10 cellular contexts compared by ENCODE assay signal in genomic region chr3:28171962-28172361, GRCh38.
DNase-seq lines count a peak whose midpoint lies in the region; ATAC-seq, FAIRE-seq and TF ChIP-seq lines count a peak whose summit lies in the region.
"Had no signal": no experiment of that assay in that cellular context is flagged by ENCODE, and none has a peak within 500 bp of the region (broad histone marks: within the 10 kb centered on the region; RNA-seq: fewer than 3 reads in every experiment).

No MANE protein-coding gene starts in this region.

- peak; percentile 93 for ATAC-seq in GM18498 (IDR thresholded peaks at IDR 0.05; ENCODE audit: unreplicated experiment)
- peak; percentile 92 for ATAC-seq in GM19395 (IDR thresholded peaks at IDR 0.05; ENCODE audit: unreplicated experiment)
- ATAC-seq in HG03196 (IDR thresholded peaks at IDR 0.05; ENCODE audit: unreplicated experiment) = peak; percentile 95
- peak; percentile 96 for ATAC-seq in GM12878

- H3K79me2 ChIP-seq in GM12878 (ENCODE audit: control insufficient read depth, insufficient read depth, low read length) (no peaks in the 10 kb centered on the region), hepatocyte (no peaks in the 10 kb centered on the region)

- H3K9ac ChIP-seq in GM12878 (ENCODE audit: control insufficient read depth, insufficient read depth, low read length) = no peak overlapping the region

- H2AFZ ChIP-seq in GM12878 (ENCODE audit: control insufficient read depth, low read depth, low read length) (peak overlapping the region; percentile 63), hepatocyte (no peak overlapping the region)

- TF ChIP-seq CTCF in GM12878 (IDR thresholded peaks at IDR 0.05 in 2 of 3, conservative IDR thresholded peaks at IDR 0.05 in 1 of 3; ENCODE audit: control insufficient read depth in 2 of 3, extremely low read depth in 1 of 3, insufficient read depth in 1 of 3, low read depth in 3 of 3, low read length in 3 of 3) = no peak
- TF ChIP-seq CTCF in hepatocyte (IDR thresholded peaks at IDR 0.05; ENCODE audit: poor library complexity) = no peak

- no peak for TF ChIP-seq RAD21 in GM12878 (IDR thresholded peaks at IDR 0.05; ENCODE audit: insufficient read depth, low read depth, low read length)

- SMC1A ChIA-PET in GM12878 (lab: Charles Lee; ENCODE audit: uncharacterized antibody, unreplicated experiment) = interaction anchor here (0.6 to 2.4 kb wide), 17 partner anchors 8 to 446 kb away, joined by 3 to 10 read pairs (median 4); no protein-coding TSS in a partner anchor

- FAIRE-seq in GM12878 (lab: Jason Lieb, UNC) = no peak

- H3K27me3 ChIP-seq in GM12878 (replicated peaks in 1 of 2; ENCODE audit: control insufficient read depth in 2 of 2, insufficient read depth in 2 of 2, low read length in 1 of 2) (no peaks in the 10 kb centered on the region), hepatocyte (no peaks in the 10 kb centered on the region)

- peak overlapping the region; percentile 22; the same call in 1 of the 2 replicates for H3K4me2 ChIP-seq in GM12878 (ENCODE audit: control insufficient read depth, insufficient read depth)
- no peak overlapping the region for H3K4me2 ChIP-seq in hepatocyte

- no peak for TF ChIP-seq POLR2A in GM12878 (IDR thresholded peaks at IDR 0.05; ENCODE audit: low read depth, low read length)

- H3K4me3 ChIP-seq in GM12878 (no peak overlapping the region), hepatocyte (no peak overlapping the region)

- no peaks in the 10 kb centered on the region for H3K36me3 ChIP-seq in GM12878 (ENCODE audit: control insufficient read depth in 2 of 2, insufficient read depth in 2 of 2, low read length in 1 of 2)
- H3K36me3 ChIP-seq in hepatocyte (replicated peaks; ENCODE audit: insufficient read depth, low read depth) = no peaks in the 10 kb centered on the region

- intact Hi-C loops in GM12878 (cut with micrococcal nuclease; ENCODE audit: unreplicated experiment) = no loop called here

- 0 out of 4 replicates have a peak, but pooled peaks of 1 of the 2 experiments have one; percentile 15 for TF ChIP-seq EP300 in GM12878 (IDR thresholded peaks at IDR 0.05; ENCODE audit: borderline replicate concordance in 1 of 2, control insufficient read depth in 1 of 2, low read depth in 2 of 2, low read length in 2 of 2)

- CTCF ChIA-PET in GM12878 (lab: Yijun Ruan, JAX) = interaction anchor here (0.8 to 1.5 kb wide), 7 partner anchors 32 to 80 kb away, joined by 3 to 4 read pairs (median 3); no protein-coding TSS in a partner anchor

- DNase-seq in GM12878 (ENCODE audit: low read depth, low spot score) (no peak), HuH-7 (ENCODE audit: low spot score) (no peak), NCI-H1417 treated with DMSO at 0.1 percent for 48 hours (lab: John Stamatoyannopoulos, UW) (no peak), UCSD-AML1 (lab: John Stamatoyannopoulos, UW; ENCODE audit: unreplicated experiment) (no peak), hepatocyte (ENCODE audit: low spot score) (no peak)
- DNase-seq: HCEC 1CT had no signal

- BruUV-seq in GM12878 (replicated peaks; lab: Mats Ljungman, UMichigan) = no TSS peak

- H3K27ac ChIP-seq in GM12878 (ENCODE audit: control insufficient read depth, insufficient read depth) (no peak overlapping the region), hepatocyte (no peak overlapping the region)
- H3K27ac ChIP-seq: VCaP had no signal

- in situ Hi-C loops in GM12878 (cut with MboI) = no loop called here

- H3K9me2 ChIP-seq in hepatocyte (replicated peaks; ENCODE audit: insufficient read depth) = no peaks in the 10 kb centered on the region

- H4K20me1 ChIP-seq in GM12878 (ENCODE audit: control insufficient read depth, insufficient read depth) (no peaks in the 10 kb centered on the region), hepatocyte (ENCODE audit: insufficient read depth, poor library complexity, severe bottlenecking) (no peaks in the 10 kb centered on the region)

- POLR2A ChIA-PET in GM12878 (lab: Charles Lee) = interaction anchor here (1.1 to 1.3 kb wide), 3 partner anchors 9 to 43 kb away, joined by 3 to 4 read pairs (median 3); no protein-coding TSS in a partner anchor

- RAD21 ChIA-PET in GM12878 (lab: Charles Lee; ENCODE audit: unreplicated experiment) = interaction anchor here (0.7 to 1.7 kb wide), 9 partner anchors 9 to 449 kb away, joined by 3 to 6 read pairs (median 4); no protein-coding TSS in a partner anchor

- 94% methylated on average over 1 of the region's 1 CpG for WGBS in GM12878 (ENCODE audit: insufficient coverage, insufficient replicate concordance, low lambda C conversion rate, missing lambda C conversion rate)
- WGBS in hepatocyte (ENCODE audit: low lambda C conversion rate, missing lambda C conversion rate) = 92% methylated on average over 1 of the region's 1 CpG

- H3K9me3 ChIP-seq in GM12878 (replicated peaks; ENCODE audit: control insufficient read depth, insufficient read depth, low read length) (no peaks in the 10 kb centered on the region), hepatocyte (ENCODE audit: low read depth) (no peaks in the 10 kb centered on the region)

- H3K4me1 ChIP-seq in GM12878 (ENCODE audit: control insufficient read depth, insufficient read depth, low read length) (no peaks in the 10 kb centered on the region), hepatocyte (ENCODE audit: insufficient read depth) (no peaks in the 10 kb centered on the region)

TF ChIP-seq in GM12878, 131 proteins besides CTCF, POLR2A, EP300 and RAD21 (continues in another document):
- TF ChIP-seq CHD2 (IDR thresholded peaks at IDR 0.05; ENCODE audit: borderline replicate concordance, low read depth, low read length) (no peak), NBN (IDR thresholded peaks at IDR 0.05) (0 out of 2 replicates have a peak, but pooled peaks have one; percentile 42), YBX1 (IDR thresholded peaks at IDR 0.05) (no peak), RAD51 (IDR thresholded peaks at IDR 0.05) (peak; percentile 71), FOS (IDR thresholded peaks at IDR 0.05; ENCODE audit: borderline replicate concordance, extremely low read depth, insufficient read length) (no peak), ATF7 (IDR thresholded peaks at IDR 0.05; ENCODE audit: low read depth) (no peak), MXI1 (IDR thresholded peaks at IDR 0.05; ENCODE audit: low read depth, low read length) (no peak), CHD1 (IDR thresholded peaks at IDR 0.05; ENCODE audit: low read depth, low read length) (no peak), ZNF592 (IDR thresholded peaks at IDR 0.05) (0 out of 2 replicates have a peak, but pooled peaks have one; percentile 46), PAX5 (IDR thresholded peaks at IDR 0.05; ENCODE audit: borderline replicate concordance, low read depth, low read length) (no peak)
- TF ChIP-seq, protein P1, sequence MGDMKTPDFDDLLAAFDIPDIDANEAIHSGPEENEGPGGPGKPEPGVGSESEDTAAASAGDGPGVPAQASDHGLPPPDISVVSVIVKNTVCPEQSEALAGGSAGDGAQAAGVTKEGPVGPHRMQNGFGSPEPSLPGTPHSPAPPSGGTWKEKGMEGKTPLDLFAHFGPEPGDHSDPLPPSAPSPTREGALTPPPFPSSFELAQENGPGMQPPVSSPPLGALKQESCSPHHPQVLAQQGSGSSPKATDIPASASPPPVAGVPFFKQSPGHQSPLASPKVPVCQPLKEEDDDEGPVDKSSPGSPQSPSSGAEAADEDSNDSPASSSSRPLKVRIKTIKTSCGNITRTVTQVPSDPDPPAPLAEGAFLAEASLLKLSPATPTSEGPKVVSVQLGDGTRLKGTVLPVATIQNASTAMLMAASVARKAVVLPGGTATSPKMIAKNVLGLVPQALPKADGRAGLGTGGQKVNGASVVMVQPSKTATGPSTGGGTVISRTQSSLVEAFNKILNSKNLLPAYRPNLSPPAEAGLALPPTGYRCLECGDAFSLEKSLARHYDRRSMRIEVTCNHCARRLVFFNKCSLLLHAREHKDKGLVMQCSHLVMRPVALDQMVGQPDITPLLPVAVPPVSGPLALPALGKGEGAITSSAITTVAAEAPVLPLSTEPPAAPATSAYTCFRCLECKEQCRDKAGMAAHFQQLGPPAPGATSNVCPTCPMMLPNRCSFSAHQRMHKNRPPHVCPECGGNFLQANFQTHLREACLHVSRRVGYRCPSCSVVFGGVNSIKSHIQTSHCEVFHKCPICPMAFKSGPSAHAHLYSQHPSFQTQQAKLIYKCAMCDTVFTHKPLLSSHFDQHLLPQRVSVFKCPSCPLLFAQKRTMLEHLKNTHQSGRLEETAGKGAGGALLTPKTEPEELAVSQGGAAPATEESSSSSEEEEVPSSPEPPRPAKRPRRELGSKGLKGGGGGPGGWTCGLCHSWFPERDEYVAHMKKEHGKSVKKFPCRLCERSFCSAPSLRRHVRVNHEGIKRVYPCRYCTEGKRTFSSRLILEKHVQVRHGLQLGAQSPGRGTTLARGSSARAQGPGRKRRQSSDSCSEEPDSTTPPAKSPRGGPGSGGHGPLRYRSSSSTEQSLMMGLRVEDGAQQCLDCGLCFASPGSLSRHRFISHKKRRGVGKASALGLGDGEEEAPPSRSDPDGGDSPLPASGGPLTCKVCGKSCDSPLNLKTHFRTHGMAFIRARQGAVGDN (IDR thresholded peaks at IDR 0.05) = peak; percentile 79
